ENCODE assay signal across 20 cellular contexts in genomic region chr3:37938011-37938410, GRCh38. TPM values are rescaled to one million over a fixed set of nuclear protein-coding genes. Genes with fewer than 3 reads are reported as not detected.
A peak's percentile ranks its signal among the peaks of the same experiment; 100 is the strongest.
DNase-seq lines count a peak whose midpoint lies in the region; ATAC-seq, FAIRE-seq and TF ChIP-seq lines count a peak whose summit lies in the region.
"Had no signal": no experiment of that assay in that cellular context is flagged by ENCODE, and none has a peak within 500 bp of the region (broad histone marks: within the 10 kb centered on the region; RNA-seq: fewer than 3 reads in every experiment).

No MANE protein-coding gene starts in this region.

- H3K27ac ChIP-seq in HepG2 (ENCODE audit: extremely low read length, insufficient read depth, low read length) (peak overlapping the region; percentile 86), right lobe of liver (no peak overlapping the region), breast epithelium (peak overlapping the region; percentile 73 to 80), trophoblast cell (ENCODE audit: low read depth, low read length) (no peak overlapping the region)
- H3K27ac ChIP-seq: 22Rv1, HL-60, KMS-11 had no signal

- H4K91ac ChIP-seq in trophoblast cell (ENCODE audit: low read depth, low read length): peak overlapping the region; percentile 50

- H4K8ac ChIP-seq in trophoblast cell (ENCODE audit: low read depth, low read length): no peak overlapping the region

- H3K4me2 ChIP-seq in HepG2 (ENCODE audit: low read depth, low read length) (no peak overlapping the region), trophoblast cell (ENCODE audit: low read length) (no peak overlapping the region)
- H3K4me2 ChIP-seq: KMS-11 had no signal

- H4K20me1 ChIP-seq in HepG2 (ENCODE audit: insufficient read depth, low read length): no peaks in the 10 kb centered on the region

- intact Hi-C loops in HepG2 (cut with micrococcal nuclease; ENCODE audit: unreplicated experiment) (no loop called here), right lobe of liver (cut with DNase I) (no loop called here), breast epithelium (cut with DNase I; ENCODE audit: low total_unique reads) (no loop called here)

- H3K9me3 ChIP-seq in HepG2 (ENCODE audit: low read length) (no peaks in the 10 kb centered on the region), right lobe of liver (no peaks in the 10 kb centered on the region), breast epithelium (no peaks in the 10 kb centered on the region), trophoblast cell (ENCODE audit: insufficient read depth, low read depth, low read length) (no peaks in the 10 kb centered on the region)
- H3K9me3 ChIP-seq: MG63 had no signal

- no peak overlapping the region for H3K18ac ChIP-seq in trophoblast cell (ENCODE audit: low read length)

- H3K79me2 ChIP-seq in HepG2 (ENCODE audit: insufficient read depth, low read length) (peaks cover 77% of the 10 kb centered on the region), trophoblast cell (ENCODE audit: control insufficient read depth, insufficient read depth, low read length, poor library complexity) (peaks cover 4% of the 10 kb centered on the region)

- no peak overlapping the region for H3K14ac ChIP-seq in trophoblast cell (ENCODE audit: low read length)

- peak overlapping the region; percentile 96 for H2BK120ac ChIP-seq in trophoblast cell (ENCODE audit: insufficient read depth, low read length, poor library complexity)

- 93% methylated on average over 2 of the region's 2 CpGs for WGBS in HepG2 (ENCODE audit: low lambda C conversion rate)
- WGBS in right lobe of liver (ENCODE audit: insufficient coverage, low coverage, low lambda C conversion rate, missing lambda C conversion rate): no CpG with 5 or more reads among the region's 2 CpGs
- no CpG with 5 or more reads among the region's 2 CpGs for WGBS in trophoblast cell (ENCODE audit: extremely low coverage, insufficient coverage, insufficient read length)

- no peak for TF ChIP-seq EP300 in HepG2 (IDR thresholded peaks at IDR 0.05; ENCODE audit: low read depth in 2 of 2, low read length in 2 of 2)
- no peak for TF ChIP-seq EP300 in HepG2 (CRISPR knock-in tag; IDR thresholded peaks at IDR 0.05; ENCODE audit: borderline replicate concordance)

- no peak overlapping the region for H2BK5ac ChIP-seq in trophoblast cell (ENCODE audit: low read depth, low read length, poor library complexity)

- H4K12ac ChIP-seq in trophoblast cell (ENCODE audit: low read depth, low read length): no peak overlapping the region

- no peak overlapping the region for H2AK5ac ChIP-seq in trophoblast cell (ENCODE audit: low read length)

- CTCF ChIA-PET in HepG2 (lab: Yijun Ruan, JAX; ENCODE audit: low intra/inter-chr PET ratio, low total read pairs): no interaction called here

- H3K4me3 ChIP-seq in HepG2 (replicated peaks in 1 of 3; ENCODE audit: insufficient read depth in 1 of 3, low read depth in 2 of 3, low read length in 3 of 3) (no peak overlapping the region), right lobe of liver (no peak overlapping the region), breast epithelium (no peak overlapping the region), trophoblast cell (ENCODE audit: low read depth, low read length) (no peak overlapping the region)
- H3K4me3 ChIP-seq: MG63 had no signal

- peak; percentile 53 for FAIRE-seq in HepG2 (lab: Jason Lieb, UNC)

- DNase-seq in HepG2 (ENCODE audit: low spot score) (no peak), right lobe of liver (no peak), breast epithelium (ENCODE audit: low spot score in 2 of 2) (no peak), trophoblast cell (no peak), left lobe of liver (ENCODE audit: low spot score) (no peak), middle frontal gyrus (ENCODE audit: extremely low spot score, low spot score) (no peak), DMS 273 (lab: John Stamatoyannopoulos, UW; ENCODE audit: unreplicated experiment) (no peak), omental fat pad (ENCODE audit: low spot score) (no peak)
- DNase-seq: CD8-positive, alpha-beta T cell; DMS 273 treated with DMSO at 0.1 percent for 48 hours; GOT3; HFFc6; MG63; NCI-H1105; NCI-H1694 treated with DMSO at 0.1 percent for 48 hours; NCI-H446; Right ventricle myocardium superior had no signal

- TF ChIP-seq CTCF in HepG2 (CRISPR knock-in tag; IDR thresholded peaks at IDR 0.05): no peak
- no peak for TF ChIP-seq CTCF in right lobe of liver (IDR thresholded peaks at IDR 0.05)
- TF ChIP-seq CTCF in breast epithelium (IDR thresholded peaks at IDR 0.05): no peak
- no peak for TF ChIP-seq CTCF in omental fat pad (IDR thresholded peaks at IDR 0.05)

- H3K79me1 ChIP-seq in trophoblast cell (ENCODE audit: low read length): peaks cover 20% of the 10 kb centered on the region

- H2AFZ ChIP-seq in HepG2 (ENCODE audit: low read length) (no peak overlapping the region), trophoblast cell (ENCODE audit: insufficient read depth, low read length, poor library complexity) (no peak overlapping the region)

- no peak overlapping the region for H2BK12ac ChIP-seq in trophoblast cell (ENCODE audit: low read length)

- H3K4me1 ChIP-seq in HepG2 (ENCODE audit: insufficient read depth, low read length) (peaks cover 83% of the 10 kb centered on the region), right lobe of liver (peaks cover 3 to 27% (median 15%) of the 10 kb centered on the region in 4 donors), breast epithelium (peaks cover 7 to 8% of the 10 kb centered on the region in 2 donors), trophoblast cell (ENCODE audit: control insufficient read depth in 1 of 2, insufficient read depth in 2 of 2, low read length in 2 of 2) (peaks cover 27 to 29% of the 10 kb centered on the region in 2 experiments)

- TF ChIP-seq POLR2A in HepG2 (IDR thresholded peaks at IDR 0.05; ENCODE audit: insufficient read depth in 1 of 2, low read depth in 2 of 2, low read length in 2 of 2): no peak
- TF ChIP-seq POLR2A in right lobe of liver (IDR thresholded peaks at IDR 0.05): no peak
- no peak for TF ChIP-seq POLR2A in breast epithelium (IDR thresholded peaks at IDR 0.05)

- H3K36me3 ChIP-seq in HepG2 (replicated peaks in 1 of 2; ENCODE audit: control insufficient read depth in 1 of 2, insufficient read depth in 2 of 2, low read length in 2 of 2) (peaks cover 0 to 7% of the 10 kb centered on the region in 2 experiments; a peak in 1 of 5 replicates), right lobe of liver (no peaks in the 10 kb centered on the region), breast epithelium (no peaks in the 10 kb centered on the region), trophoblast cell (ENCODE audit: control insufficient read depth in 1 of 2, insufficient read depth in 2 of 2, low read length in 2 of 2) (no peaks in the 10 kb centered on the region)
- H3K36me3 ChIP-seq: MG63 had no signal

- H3K4ac ChIP-seq in trophoblast cell (ENCODE audit: low read depth, low read length): no peak overlapping the region

- H3K27me3 ChIP-seq in HepG2 (ENCODE audit: control insufficient read depth in 1 of 2, insufficient read depth in 2 of 2, low read length in 2 of 2) (no peaks in the 10 kb centered on the region), right lobe of liver (no peaks in the 10 kb centered on the region), breast epithelium (no peaks in the 10 kb centered on the region), trophoblast cell (ENCODE audit: insufficient read depth, low read length) (no peaks in the 10 kb centered on the region)
- H3K27me3 ChIP-seq: MG63 had no signal

- POLR2A ChIA-PET in HepG2 (lab: Yijun Ruan, JAX): interaction anchor here (1.5 to 6.5 kb wide), 3 partner anchors 23 to 31 kb away, joined by 4 to 72 read pairs (median 14); no protein-coding TSS in a partner anchor

- no TSS peak for BruUV-seq in HepG2 (replicated peaks; lab: Mats Ljungman, UMichigan)

- ATAC-seq in HepG2 (no peak), right lobe of liver (no peak), left lobe of liver (no peak), omental fat pad (ENCODE audit: low FRiP score) (no peak)
- ATAC-seq: CD8-positive, alpha-beta T cell had no signal

- H3K9ac ChIP-seq in HepG2 (ENCODE audit: insufficient read depth, low read depth, low read length) (no peak overlapping the region; the same call in 1 of the 2 replicates), trophoblast cell (ENCODE audit: low read length) (no peak overlapping the region)
- H3K9ac ChIP-seq: KMS-11 had no signal

- no peak for TF ChIP-seq RAD21 in HepG2 (CRISPR knock-in tag; IDR thresholded peaks at IDR 0.05)

- in situ Hi-C loops in HepG2 (cut with HindIII; ENCODE audit: extremely low pct_ligation_motif_present, low pct_unique_long_range_greater_than_20kb): no loop called here

- H3K23ac ChIP-seq in trophoblast cell (ENCODE audit: low read length): no peak overlapping the region

TF ChIP-seq in HepG2, 621 proteins besides CTCF, POLR2A, EP300 and RAD21 (continues in another document):
- TF ChIP-seq ZSCAN30 (CRISPR knock-in tag; IDR thresholded peaks at IDR 0.05): no peak

RNA-seq across cellular contexts. Expression of gene VILL, which starts 52.6 kb away (rescaled TPM):
- total RNA-seq in HepG2 (2016; rRNA removed; fragmentation: Illumina TruSeq; extraction: Trizol): 3.2 and 4.0 TPM in 2 replicates
- 4.3 and 5.3 TPM in 2 replicates for total RNA-seq in HepG2 (2016; cell fraction: cytosol; rRNA removed; fragmentation: Illumina TruSeq; extraction: Trizol; ENCODE audit: low read depth)
- total RNA-seq in HepG2 (2016; cell fraction: insoluble cytoplasmic fraction; rRNA removed; fragmentation: Illumina TruSeq; extraction: Trizol): 2.3 and 4.1 TPM in 2 replicates
- total RNA-seq in HepG2 (2016; cell fraction: membrane; rRNA removed; fragmentation: Illumina TruSeq; extraction: Trizol): 3.3 and 5.4 TPM in 2 replicates
- 2.0 and 2.1 TPM in 2 replicates for total RNA-seq in HepG2 (2016; cell fraction: nucleus; rRNA removed; fragmentation: Illumina TruSeq; extraction: Trizol)
- 5.3 and 7.5 TPM in 2 replicates for polyA plus RNA-seq in HepG2 (2011; rRNA removed)
- 5.6 and 9.0 TPM in 2 replicates for polyA plus RNA-seq in HepG2 (2011; cell fraction: cytosol; rRNA removed)
- polyA plus RNA-seq in HepG2 (2011; cell fraction: nucleus; rRNA removed): 8.6 and 9.9 TPM in 2 replicates
- polyA plus RNA-seq in HepG2 (2012): 2.1 and 2.6 TPM in 2 replicates
- polyA plus RNA-seq in HepG2 (2016; cell fraction: cytosol; fragmentation: Illumina TruSeq; extraction: Trizol; ENCODE audit: low read depth): 4.2 and 6.5 TPM in 2 replicates
- 2.0 and 2.3 TPM in 2 replicates for polyA plus RNA-seq in HepG2 (2016; cell fraction: insoluble cytoplasmic fraction; fragmentation: Illumina TruSeq; extraction: Trizol; ENCODE audit: low read depth)
- 3.5 and 5.1 TPM in 2 replicates for polyA plus RNA-seq in HepG2 (2016; cell fraction: membrane; fragmentation: Illumina TruSeq; extraction: Trizol; ENCODE audit: low read depth)
- polyA plus RNA-seq in HepG2 (2016; cell fraction: nucleus; fragmentation: Illumina TruSeq; extraction: Trizol; ENCODE audit: insufficient read depth, low read depth): 2.0 and 2.9 TPM in 2 replicates
- polyA minus RNA-seq in HepG2 (2011; rRNA and poly(A)+ RNA removed; ENCODE audit: low replicate concordance): 1.2 and 3.8 TPM in 2 replicates
- 0.89 TPM in 1 of 2 replicates, not detected in the other for polyA minus RNA-seq in HepG2 (2011; cell fraction: cytosol; rRNA and poly(A)+ RNA removed)
- polyA minus RNA-seq in HepG2 (2011; cell fraction: nucleus; rRNA and poly(A)+ RNA removed): 6.2 and 7.3 TPM in 2 replicates
- 1 to 10 TPM in 3 of 6 experiments, under 1 TPM in 3; 0.25 to 1.5 (median 0.97) TPM for total RNA-seq in right lobe of liver
- total RNA-seq in breast epithelium: 10 to 100 TPM; 11.0 to 17.4 (median 15.4) TPM
- polyA plus RNA-seq in trophoblast cell (2013): 0.82 and 0.85 TPM in 2 replicates
- 0.48 TPM for total RNA-seq in left lobe of liver
- total RNA-seq in omental fat pad: 10 to 100 TPM in 1 of 4 donors, 1 to 10 TPM in 3; 4.4 to 15.0 (median 5.6) TPM

Comparison
In these comparisons a context has a peak if more than half of its experiments do, and no peak if none do; other contexts are left out.
1. H3K27ac ChIP-seq: peak in HepG2 (single experiment) and breast epithelium (2 of 2); none in right lobe of liver (0 of 3) and trophoblast cell (single experiment).